Comparison of ENCODE assay signal across 30 cellular contexts in genomic region chr19:20313894-20314293, GRCh38.
"Had no signal": no experiment of that assay in that cellular context is flagged by ENCODE, and none has a peak within 500 bp of the region (broad histone marks: within the 10 kb centered on the region; RNA-seq: fewer than 3 reads in every experiment).

No MANE protein-coding gene starts in this region.

- H3K9me3 Mint-ChIP-seq: activated CD4-positive, alpha-beta memory T cell treated with anti-CD3 and anti-CD28 coated beads for 36 hours; central memory CD8-positive, alpha-beta T cell had no signal

- H3K4me2 ChIP-seq: KMS-11 had no signal

- ATAC-seq: activated naive CD4-positive, alpha-beta T cell treated with anti-CD3 and anti-CD28 coated beads, Interleukin-2, amount 50 U/mL, for 72 hours; activated naive CD8-positive, alpha-beta T cell treated with anti-CD3 and anti-CD28 coated beads, Interleukin-2, amount 50 U/mL, for 24 hours; activated T-cell treated with anti-CD3 and anti-CD28 coated beads, Interleukin-2, amount 50 U/mL, for 4 hours; body of pancreas; T-helper 17 cell had no signal

- H3K4me3 Mint-ChIP-seq: activated CD4-positive, alpha-beta memory T cell treated with anti-CD3 and anti-CD28 coated beads for 36 hours; activated CD4-positive, alpha-beta T cell treated with anti-CD3 and anti-CD28 coated beads, Interleukin-2, amount 10 ng/mL, durations not matched to agents 7 days and 5 days; activated naive CD8-positive, alpha-beta T cell treated with anti-CD3 and anti-CD28 coated beads, Interleukin-2, amount 50 U/mL, for 24 hours; activated T-cell treated with anti-CD3 and anti-CD28 coated beads, Interleukin-2, amount 50 U/mL, for 4 hours; central memory CD8-positive, alpha-beta T cell; T-helper 17 cell had no signal

- H3K27ac ChIP-seq: ascending aorta, KMS-11, Peyer's patch, RWPE1, SJCRH30 had no signal

- H3K27me3 Mint-ChIP-seq: activated CD4-positive, alpha-beta memory T cell treated with anti-CD3 and anti-CD28 coated beads for 36 hours; activated CD4-positive, alpha-beta T cell treated with anti-CD3 and anti-CD28 coated beads, Interleukin-2, amount 10 ng/mL, durations not matched to agents 7 days and 5 days; activated naive CD8-positive, alpha-beta T cell treated with anti-CD3 and anti-CD28 coated beads, Interleukin-2, amount 50 U/mL, for 24 hours; central memory CD8-positive, alpha-beta T cell; T-helper 17 cell had no signal

- H3K4me3 ChIP-seq: ascending aorta, body of pancreas, MG63, Peyer's patch, SJCRH30 had no signal

- H3K9ac ChIP-seq: KMS-11 had no signal

- H3K27me3 ChIP-seq: ascending aorta, body of pancreas, Peyer's patch, SJCRH30 had no signal

- H3K27ac Mint-ChIP-seq: activated CD4-positive, alpha-beta memory T cell treated with anti-CD3 and anti-CD28 coated beads for 36 hours; activated CD4-positive, alpha-beta T cell treated with anti-CD3 and anti-CD28 coated beads, Interleukin-2, amount 10 ng/mL, durations not matched to agents 7 days and 5 days; activated naive CD4-positive, alpha-beta T cell treated with anti-CD3 and anti-CD28 coated beads, Interleukin-2, amount 50 U/mL, for 72 hours; activated naive CD8-positive, alpha-beta T cell treated with anti-CD3 and anti-CD28 coated beads, Interleukin-2, amount 50 U/mL, for 24 hours; T-helper 17 cell had no signal

- H3K4me1 ChIP-seq: ascending aorta, Peyer's patch, SJCRH30 had no signal

- H3K36me3 Mint-ChIP-seq: activated CD4-positive, alpha-beta memory T cell treated with anti-CD3 and anti-CD28 coated beads for 36 hours; activated naive CD4-positive, alpha-beta T cell treated with anti-CD3 and anti-CD28 coated beads, Interleukin-2, amount 50 U/mL, for 72 hours had no signal

- H3K4me1 Mint-ChIP-seq: activated CD4-positive, alpha-beta T cell treated with anti-CD3 and anti-CD28 coated beads, Interleukin-2, amount 10 ng/mL, durations not matched to agents 7 days and 5 days; activated naive CD8-positive, alpha-beta T cell treated with anti-CD3 and anti-CD28 coated beads, Interleukin-2, amount 50 U/mL, for 24 hours; central memory CD8-positive, alpha-beta T cell; T-helper 17 cell had no signal

- H3K36me3 ChIP-seq: ascending aorta, MG63, Peyer's patch, SJCRH30 had no signal

- DNase-seq: activated CD4-positive, alpha-beta memory T cell treated with anti-CD3 and anti-CD28 coated beads for 36 hours; activated CD4-positive, alpha-beta T cell treated with anti-CD3 and anti-CD28 coated beads, Interleukin-2, amount 10 ng/mL, durations not matched to agents 7 days and 5 days; activated CD4-positive, CD25-positive, alpha-beta regulatory T cell; activated CD8-positive, alpha-beta memory T cell treated with anti-CD3 and anti-CD28 coated beads for 24 hours; activated effector memory CD4-positive, alpha-beta T cell treated with anti-CD3 and anti-CD28 coated beads, Interleukin-2, amount 50 U/mL, for 16 hours; activated naive CD4-positive, alpha-beta T cell treated with Interleukin-2 at 50 U/mL for 16 hours; activated naive CD8-positive, alpha-beta T cell treated with anti-CD3 and anti-CD28 coated beads, Interleukin-2, amount 50 U/mL, for 24 hours; activated T-cell treated with anti-CD3 and anti-CD28 coated beads, Interleukin-2, amount 50 U/mL, for 4 hours; amniotic stem cell; body of pancreas; MG63; MV-4-11; NCI-H1105; NCI-H1436; NCI-H187 treated with DMSO at 0.1 percent for 48 hours; NCI-H2081 treated with DMSO at 0.1 percent for 48 hours; NCI-H2227 treated with DMSO at 0.1 percent for 48 hours; NCI-H446 treated with DMSO at 0.1 percent for 48 hours; NCI-H524 treated with DMSO at 0.1 percent for 48 hours; NK-92 treated with Interleukin-12 subunit alpha and Interleukin-12 subunit beta, amount 100 ng/mL, for 24 hours; Peyer's patch; Right ventricle myocardium superior; SJCRH30; T-helper 17 cell; T-helper 9 cell had no signal

- H3K9me3 ChIP-seq: ascending aorta, body of pancreas, MG63, SJCRH30 had no signal
